ENCODE assay signal across 8 cellular contexts in genomic region chr1:41662061-41662655, GRCh38.
A peak's percentile ranks its signal among the peaks of the same experiment; 100 is the strongest.
DNase-seq lines count a peak whose midpoint lies in the region; ATAC-seq and TF ChIP-seq lines count a peak whose summit lies in the region.

No MANE protein-coding gene starts in this region.

- no peaks in the 10 kb centered on the region for H3K79me2 ChIP-seq in neural progenitor cell (ENCODE audit: low read depth)

- no peaks in the 10 kb centered on the region for H3F3A ChIP-seq in neural progenitor cell (ENCODE audit: low read depth)

- DNase-seq in NCI-H2171 treated with DMSO at 0.1 percent for 48 hours (lab: John Stamatoyannopoulos, UW) (peak; percentile 56), NCI-H2171 (lab: John Stamatoyannopoulos, UW) (no peak), NOMO-1 treated with DMSO at 0.1 percent for 48 hours (lab: John Stamatoyannopoulos, UW; ENCODE audit: unreplicated experiment) (peak; percentile 72), fibroblast of peridontal ligament (ENCODE audit: extremely low read depth) (peak; percentile 67), neural progenitor cell (ENCODE audit: low spot score) (peak; percentile 84), stromal cell of bone marrow (ENCODE audit: low read depth) (peak; percentile 50)
- peak; percentile 80 to 84 for DNase-seq in activated T-cell treated with anti-CD3 and anti-CD28 coated beads, Interleukin-2, amount 50 U/mL, for 72 hours

- peak; percentile 68 for ATAC-seq in HG02884 (IDR thresholded peaks at IDR 0.05; ENCODE audit: unreplicated experiment)
- ATAC-seq in activated T-cell treated with anti-CD3 and anti-CD28 coated beads, Interleukin-2, amount 50 U/mL, for 72 hours (replicated peaks in 1 of 2): peak; percentile 83 to 85

- no peaks in the 10 kb centered on the region for H3K27me3 Mint-ChIP-seq in activated T-cell treated with anti-CD3 and anti-CD28 coated beads, Interleukin-2, amount 50 U/mL, for 72 hours (ENCODE audit: low read depth)
- H3K27me3 Mint-ChIP-seq in neural progenitor cell (ENCODE audit: insufficient read depth, low read depth): peaks cover 31% of the 10 kb centered on the region

- no peaks in the 10 kb centered on the region for H3K36me3 ChIP-seq in neural progenitor cell

- no peaks in the 10 kb centered on the region for H3K9me3 ChIP-seq in neural progenitor cell (ENCODE audit: low read depth)

- H3K4me1 Mint-ChIP-seq in activated T-cell treated with anti-CD3 and anti-CD28 coated beads, Interleukin-2, amount 50 U/mL, for 72 hours (ENCODE audit: low read depth): peaks cover 88% of the 10 kb centered on the region
- H3K4me1 Mint-ChIP-seq in neural progenitor cell: peaks cover 20% of the 10 kb centered on the region

- no peak overlapping the region for H3K27ac Mint-ChIP-seq in activated T-cell treated with anti-CD3 and anti-CD28 coated beads, Interleukin-2, amount 50 U/mL, for 72 hours
- H3K27ac Mint-ChIP-seq in neural progenitor cell: no peak overlapping the region

- H2AFZ ChIP-seq in neural progenitor cell (replicated peaks): no peak overlapping the region

- H3K4me3 ChIP-seq in neural progenitor cell: peak overlapping the region; percentile 92

- peaks cover 65% of the 10 kb centered on the region for H3K27me3 ChIP-seq in neural progenitor cell

- no peak for TF ChIP-seq CTCF in neural progenitor cell (IDR thresholded peaks at IDR 0.05)

- no peak overlapping the region for H3K9ac ChIP-seq in neural progenitor cell

- H3K27ac ChIP-seq in neural progenitor cell: no peak overlapping the region

- H3K9me3 Mint-ChIP-seq in activated T-cell treated with anti-CD3 and anti-CD28 coated beads, Interleukin-2, amount 50 U/mL, for 72 hours: no peaks in the 10 kb centered on the region
- H3K9me3 Mint-ChIP-seq in neural progenitor cell: no peaks in the 10 kb centered on the region

- peak overlapping the region; percentile 94 for H3K4me2 ChIP-seq in neural progenitor cell

- H3K4me1 ChIP-seq in neural progenitor cell: peaks cover 6% of the 10 kb centered on the region

- peaks cover 3 to 4% of the 10 kb centered on the region in 2 donors for H3K36me3 Mint-ChIP-seq in activated T-cell treated with anti-CD3 and anti-CD28 coated beads, Interleukin-2, amount 50 U/mL, for 72 hours (ENCODE audit: insufficient read depth in 2 of 2)
- no peaks in the 10 kb centered on the region for H3K36me3 Mint-ChIP-seq in neural progenitor cell

- peak overlapping the region; percentile 49 to 62 for H3K4me3 Mint-ChIP-seq in activated T-cell treated with anti-CD3 and anti-CD28 coated beads, Interleukin-2, amount 50 U/mL, for 72 hours
- H3K4me3 Mint-ChIP-seq in neural progenitor cell: peak overlapping the region; percentile 60

- peaks cover 12% of the 10 kb centered on the region for H4K20me1 ChIP-seq in neural progenitor cell (ENCODE audit: low read depth)
